ENCODE assay signal across 7 cellular contexts in the genomic region with DNA sequence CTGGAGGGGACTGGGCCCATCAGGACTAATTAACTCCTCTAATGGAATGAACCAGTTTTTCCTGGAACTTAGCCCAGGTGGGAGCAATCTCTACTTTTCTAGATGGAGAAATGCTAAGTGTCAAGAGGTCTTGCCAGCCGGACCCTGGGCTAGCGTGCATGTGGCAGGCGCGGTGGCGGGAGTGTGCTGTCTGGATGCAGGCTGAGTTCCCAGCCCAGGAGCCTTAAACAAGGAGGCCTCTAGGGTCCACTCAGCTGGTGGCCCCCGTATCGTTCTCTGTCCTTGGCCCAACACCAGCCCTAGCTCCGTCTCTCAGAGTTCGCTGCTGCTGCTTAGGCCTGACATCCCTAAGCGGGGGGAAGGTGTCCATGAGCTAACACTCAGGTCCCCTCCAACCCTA. TPM values are rescaled to one million over a fixed set of nuclear protein-coding genes. Genes with fewer than 3 reads are reported as not detected.
"Had no signal": no experiment of that assay in that cellular context is flagged by ENCODE, and none has a peak within 500 bp of the region (broad histone marks: within the 10 kb centered on the region; RNA-seq: fewer than 3 reads in every experiment).

No MANE protein-coding gene starts in this region.

- H3K4me3 ChIP-seq: K562 had no signal

- ATAC-seq: HepG2, K562 had no signal

- H3K36me3 Mint-ChIP-seq: IgD-negative memory B cell had no signal

- DNase-seq: IMR-90 had no signal

- H3K27ac Mint-ChIP-seq: IgD-negative memory B cell had no signal

- H3K27me3 Mint-ChIP-seq: IgD-negative memory B cell had no signal

- H3K27ac ChIP-seq: HL-60 had no signal

RNA-seq across cellular contexts. Expression of a gene that starts 56.0 kb away (rescaled TPM):
- total RNA-seq: HepG2, HT-29, HT1080, K562 had no signal
- polyA plus RNA-seq: HepG2, IgD-negative memory B cell, K562 had no signal
